4 cellular contexts compared by ENCODE assay signal in genomic region chr6:17405181-17405943, GRCh38. TPM values are rescaled to one million over a fixed set of nuclear protein-coding genes. Genes with fewer than 3 reads are reported as not detected.
"Had no signal": no experiment of that assay in that cellular context is flagged by ENCODE, and none has a peak within 500 bp of the region (broad histone marks: within the 10 kb centered on the region; RNA-seq: fewer than 3 reads in every experiment).

No MANE protein-coding gene starts in this region.

RNA-seq across cellular contexts. Expression of gene CAP2, which starts 12.0 kb away (rescaled TPM):
- total RNA-seq: activated CD8-positive, alpha-beta memory T cell treated with anti-CD3 and anti-CD28 coated beads for 36 hours; activated T-cell treated with anti-CD3 and anti-CD28 coated beads, Interleukin-2, amount 50 U/mL, for 4 hours; activated T-helper 2 cell treated with anti-CD3 and anti-CD28 coated beads, Interferon-gamma antibody, Interleukin-2, Interleukin-4, amounts not matched to agents 10 μg/mL and 5 μg/mL and 100 μg/mL, durations not matched to agents 14 hours and 24 hours and 36 hours; T-helper 17 cell had no signal
